13 cellular contexts compared by ENCODE assay signal in genomic region chr1:106962591-106962990, GRCh38.
"Had no signal": no experiment of that assay in that cellular context is flagged by ENCODE, and none has a peak within 500 bp of the region (broad histone marks: within the 10 kb centered on the region; RNA-seq: fewer than 3 reads in every experiment).

No MANE protein-coding gene starts in this region.

- H3K27me3 Mint-ChIP-seq: type B pancreatic cell had no signal

- H3K4me1 Mint-ChIP-seq: naive thymus-derived CD4-positive, alpha-beta T cell had no signal

- ATAC-seq: heart right ventricle; naive thymus-derived CD4-positive, alpha-beta T cell; right lobe of liver had no signal

- H3K4me3 Mint-ChIP-seq: naive thymus-derived CD4-positive, alpha-beta T cell; stimulated activated naive CD8-positive, alpha-beta T cell treated with anti-CD3 and anti-CD28 coated beads, Interleukin-15, Interleukin-2, amounts not matched to agents 100 ng/mL and 50 ng/mL, for 24 hours; type B pancreatic cell had no signal

- DNase-seq: activated CD4-positive, alpha-beta T cell treated with anti-CD3 and anti-CD28 coated beads, Interleukin-2, amount 50 U/mL, for 4 hours; activated CD4-positive, CD25-positive, alpha-beta regulatory T cell treated with anti-CD3 and anti-CD28 coated beads, Interleukin-2, amount 50 U/mL, for 72 hours; activated naive CD4-positive, alpha-beta T cell treated with anti-CD3 and anti-CD28 coated beads, Interleukin-2, amount 50 U/mL, for 16 hours; activated T-cell treated with anti-CD3 and anti-CD28 coated beads for 4 hours; colonic mucosa; heart right ventricle; naive thymus-derived CD4-positive, alpha-beta T cell; ovary; right lobe of liver; T-helper 9 cell had no signal

- H3K36me3 Mint-ChIP-seq: naive thymus-derived CD4-positive, alpha-beta T cell; type B pancreatic cell had no signal

- H3K9me3 Mint-ChIP-seq: naive thymus-derived CD4-positive, alpha-beta T cell; stimulated activated naive CD8-positive, alpha-beta T cell treated with anti-CD3 and anti-CD28 coated beads, Interleukin-15, Interleukin-2, amounts not matched to agents 100 ng/mL and 50 ng/mL, for 24 hours; type B pancreatic cell had no signal

- H3K4me3 ChIP-seq: colonic mucosa, esophagus muscularis mucosa, heart right ventricle, ovary, right lobe of liver had no signal

- H3K27ac Mint-ChIP-seq: naive thymus-derived CD4-positive, alpha-beta T cell; stimulated activated naive CD8-positive, alpha-beta T cell treated with anti-CD3 and anti-CD28 coated beads, Interleukin-15, Interleukin-2, amounts not matched to agents 100 ng/mL and 50 ng/mL, for 24 hours; type B pancreatic cell had no signal
